Comparison of ENCODE assay signal across 21 cellular contexts in genomic region chr1:55662875-55663274, GRCh38.
DNase-seq lines count a peak whose midpoint lies in the region; ATAC-seq, FAIRE-seq and TF ChIP-seq lines count a peak whose summit lies in the region.
"Had no signal": no experiment of that assay in that cellular context is flagged by ENCODE, and none has a peak within 500 bp of the region (broad histone marks: within the 10 kb centered on the region; RNA-seq: fewer than 3 reads in every experiment).

No MANE protein-coding gene starts in this region.

- H3K36me3 ChIP-seq in kidney (ENCODE audit: control insufficient read depth in 1 of 2, insufficient read depth in 2 of 2, low read length in 2 of 2) (no peaks in the 10 kb centered on the region), heart right ventricle (no peaks in the 10 kb centered on the region)
- H3K36me3 ChIP-seq: BLaER1 had no signal

- DNase-seq in RCC 7860 (ENCODE audit: low spot score) (no peak), kidney (no peak), urothelium cell line (ENCODE audit: low spot score) (no peak), heart right ventricle (no peak)
- no peak for DNase-seq in stimulated activated CD4-positive, alpha-beta T cell treated with anti-CD3 and anti-CD28 coated beads, Interleukin-2, amount 100 ng/mL, for 24 hours
- DNase-seq: 8988T; Caco-2; CD4-positive, CD25-positive, alpha-beta regulatory T cell; CD8-positive, alpha-beta T cell; DMS153; DND-41; GDM1; H9; HFFc6 had no signal

- whole genome bisulfite sequencing in heart right ventricle, 2 donors, result 95% methylated on average over 3 of the region's 3 CpGs

- H3K4me3 ChIP-seq in kidney (ENCODE audit: low read length in 2 of 2) (no peak overlapping the region), heart right ventricle (no peak overlapping the region)
- H3K4me3 ChIP-seq: BLaER1, GM12878, GM23338 had no signal

- no peak overlapping the region for H3K27ac ChIP-seq in kidney (ENCODE audit: low read depth in 2 of 2, low read length in 2 of 2)
- H3K27ac ChIP-seq in heart right ventricle, result no peak overlapping the region
- H3K27ac ChIP-seq: BLaER1, C4-2B had no signal

- intact Hi-C loops in kidney (cut with DNase I), result no loop called here
- intact Hi-C loops in heart right ventricle (cut with DNase I), result no loop called here

- H3K4me1 ChIP-seq in kidney (ENCODE audit: control insufficient read depth in 1 of 2, insufficient read depth in 1 of 2, low read depth in 1 of 2, low read length in 2 of 2) (no peaks in the 10 kb centered on the region), heart right ventricle (no peaks in the 10 kb centered on the region)
- H3K4me1 ChIP-seq: BLaER1, Caco-2 had no signal

- no peaks in the 10 kb centered on the region for H3K27me3 ChIP-seq in heart right ventricle
- H3K27me3 ChIP-seq: BLaER1 had no signal

- H3K9me3 ChIP-seq in kidney (ENCODE audit: control insufficient read depth in 1 of 2, low read length in 2 of 2), result no peaks in the 10 kb centered on the region
- H3K9me3 ChIP-seq in heart right ventricle, result peaks cover 0 to 30% (median 0%) of the 10 kb centered on the region in 11 donors

- no peak for ATAC-seq in GM18868 (IDR thresholded peaks at IDR 0.05; ENCODE audit: unreplicated experiment)
- no peak for ATAC-seq in heart right ventricle
- ATAC-seq: CD8-positive, alpha-beta T cell; GM12878; GM23338; HCT116 had no signal

- no peak overlapping the region for H3K9ac ChIP-seq in kidney (ENCODE audit: low read length in 2 of 2)
- H3K9ac ChIP-seq: BLaER1 had no signal

- no peak for TF ChIP-seq CTCF in kidney (IDR thresholded peaks at IDR 0.05; ENCODE audit: borderline replicate concordance, extremely low read depth, insufficient read depth)
- TF ChIP-seq CTCF in heart right ventricle (IDR thresholded peaks at IDR 0.05), result no peak

- FAIRE-seq in G401.6 (lab: Jason Lieb, UNC), result peak; percentile 85
- peak; percentile 59 for FAIRE-seq in RCC 7860 (lab: Jason Lieb, UNC)
- peak; percentile 56 for FAIRE-seq in kidney (lab: Jason Lieb, UNC)
- FAIRE-seq in urothelium cell line (lab: Jason Lieb, UNC), result no peak
- FAIRE-seq: GM12878 had no signal
